ENCODE assay signal across 8 cellular contexts in genomic region chr15:64911317-64912186, GRCh38. TPM values are rescaled to one million over a fixed set of nuclear protein-coding genes. Genes with fewer than 3 reads are reported as not detected.
DNase-seq lines count a peak whose midpoint lies in the region; ATAC-seq, FAIRE-seq and TF ChIP-seq lines count a peak whose summit lies in the region.

TSS of gene ANKDD1A (plus strand) at chr15:64911902. CDS start at chr15:64911931, 29 bp downstream.

- H3K4me3 ChIP-seq in HUES6 (ENCODE audit: low read depth, low read length) (peak within 1 kb of the TSS; percentile 79), skeletal muscle tissue (ENCODE audit: low read length in 3 of 3) (peak within 1 kb of the TSS; percentile 59 to 70 (median 63))

- H3K4me3 Mint-ChIP-seq in MCF 10A (ENCODE audit: unreplicated experiment) (peak within 1 kb of the TSS; percentile 70), immature natural killer cell (peak within 1 kb of the TSS; percentile 62 to 77 (median 72))

- DNase-seq in ACHN (peak; percentile 44), GM18507 (ENCODE audit: extremely low spot score, insufficient read length, low read depth) (no peak), SHP77 treated with DMSO at 0.1 percent for 48 hours (lab: John Stamatoyannopoulos, UW) (peak; percentile 65), MCF 10A (ENCODE audit: unreplicated experiment) (peak; percentile 41), immature natural killer cell (peak; percentile 34 to 43 (median 43))

- no peak for TF ChIP-seq CTCF in MCF 10A (IDR thresholded peaks at IDR 0.05; ENCODE audit: unreplicated experiment)

- no TSS peak for BruUV-seq in MCF 10A (replicated peaks; lab: Mats Ljungman, UMichigan)

- peaks cover 8% of the 10 kb centered on the region for H3K9me3 ChIP-seq in HUES6 (ENCODE audit: control insufficient read depth, insufficient read depth, low read depth, low read length)
- H3K9me3 ChIP-seq in skeletal muscle tissue (ENCODE audit: control insufficient read depth in 3 of 3, low read length in 3 of 3) = no peaks in the 10 kb centered on the region

- H3K4me1 Mint-ChIP-seq in MCF 10A (ENCODE audit: insufficient read depth, unreplicated experiment) (no peaks in the 10 kb centered on the region), immature natural killer cell (peaks cover 8 to 12% of the 10 kb centered on the region in 2 donors)

- H3K9ac ChIP-seq in HUES6 (ENCODE audit: low read length) = peak within 1 kb of the TSS; percentile 39
- peak within 1 kb of the TSS in 2 of 3 donors; percentile 51 to 57 for H3K9ac ChIP-seq in skeletal muscle tissue (ENCODE audit: low read depth in 1 of 3, low read length in 3 of 3)

- H3K27me3 Mint-ChIP-seq in MCF 10A (ENCODE audit: insufficient read depth, unreplicated experiment) (no peaks in the 10 kb centered on the region), immature natural killer cell (ENCODE audit: low read depth in 3 of 3) (peaks cover 2 to 5% (median 2%) of the 10 kb centered on the region in 3 donors)

- no peak within 1 kb of the TSS for H3K27ac ChIP-seq in HUES6 (ENCODE audit: low read depth, low read length)
- H3K27ac ChIP-seq in skeletal muscle tissue (ENCODE audit: low read depth, low read length) = no peak within 1 kb of the TSS

- in situ Hi-C loops in ACHN (cut with HindIII; ENCODE audit: low pct_ligation_motif_present, low pct_unique_long_range_greater_than_20kb, low sequenced_read_pairs) = no loop called here

- POLR2A ChIA-PET in MCF 10A (lab: Yijun Ruan, JAX) = interaction anchor here (1.0 to 1.3 kb wide), 2 partner anchors 17 to 21 kb away, joined by 3 read pairs; no protein-coding TSS in a partner anchor

- CTCF ChIA-PET in MCF 10A (lab: Yijun Ruan, JAX) = interaction anchor here (0.6 to 0.8 kb wide), 4 partner anchors 10 to 90 kb away, joined by 3 to 4 read pairs (median 3); no protein-coding TSS in a partner anchor

- H3K27me3 ChIP-seq in HUES6 (ENCODE audit: control insufficient read depth, insufficient read depth, low read length) (peaks cover 36% of the 10 kb centered on the region), skeletal muscle tissue (ENCODE audit: control insufficient read depth in 3 of 3, insufficient read depth in 3 of 3, low read length in 3 of 3) (peaks cover 5 to 14% (median 9%) of the 10 kb centered on the region in 3 donors)

- H3K27ac Mint-ChIP-seq in MCF 10A (ENCODE audit: low read depth, unreplicated experiment) = no peak within 1 kb of the TSS
- H3K27ac Mint-ChIP-seq in immature natural killer cell = peak within 1 kb of the TSS in 1 of 6 donors; percentile 45

- H3K9me3 Mint-ChIP-seq in MCF 10A (ENCODE audit: unreplicated experiment) (no peaks in the 10 kb centered on the region), immature natural killer cell (no peaks in the 10 kb centered on the region)

- H3K36me3 ChIP-seq in HUES6 (ENCODE audit: control insufficient read depth, insufficient read depth, low read length) = no peaks in the 10 kb centered on the region
- no peaks in the 10 kb centered on the region for H3K36me3 ChIP-seq in skeletal muscle tissue (ENCODE audit: control insufficient read depth in 3 of 3, insufficient read depth in 3 of 3, low read length in 3 of 3)

- FAIRE-seq in GM18507 (lab: Jason Lieb, UNC) = peak; percentile 63

- H3K4me1 ChIP-seq in HUES6 (ENCODE audit: control insufficient read depth, insufficient read depth, low read length) (peaks cover 20% of the 10 kb centered on the region), skeletal muscle tissue (ENCODE audit: control insufficient read depth in 3 of 3, insufficient read depth in 3 of 3, low read length in 3 of 3) (peaks cover 0 to 13% (median 2%) of the 10 kb centered on the region in 3 donors)

- H3K36me3 Mint-ChIP-seq in MCF 10A (ENCODE audit: insufficient read depth, unreplicated experiment) = no peaks in the 10 kb centered on the region
- peaks cover 0 to 3% (median 0%) of the 10 kb centered on the region in 3 donors for H3K36me3 Mint-ChIP-seq in immature natural killer cell

- intact Hi-C loops in MCF 10A (cut with micrococcal nuclease) = no loop called here

- no peak for ATAC-seq in HG03571 (IDR thresholded peaks at IDR 0.05; ENCODE audit: unreplicated experiment)

RNA-seq across cellular contexts. Expression of gene ANKDD1A, which starts in this region (rescaled TPM):
- total RNA-seq in MCF 10A (2022) (0.16 and 0.66 TPM in 2 replicates), skeletal muscle tissue (2.6 TPM)
- polyA plus RNA-seq in immature natural killer cell = 1 to 10 TPM; 1.5 to 3.1 (median 2.3) TPM

Comparison
In these comparisons a context has a peak if more than half of its experiments do, and no peak if none do; other contexts are left out.
1. Peak in DNase-seq in MCF 10A; RNA of the gene not detected or under 1 TPM.